In the genomic region with DNA sequence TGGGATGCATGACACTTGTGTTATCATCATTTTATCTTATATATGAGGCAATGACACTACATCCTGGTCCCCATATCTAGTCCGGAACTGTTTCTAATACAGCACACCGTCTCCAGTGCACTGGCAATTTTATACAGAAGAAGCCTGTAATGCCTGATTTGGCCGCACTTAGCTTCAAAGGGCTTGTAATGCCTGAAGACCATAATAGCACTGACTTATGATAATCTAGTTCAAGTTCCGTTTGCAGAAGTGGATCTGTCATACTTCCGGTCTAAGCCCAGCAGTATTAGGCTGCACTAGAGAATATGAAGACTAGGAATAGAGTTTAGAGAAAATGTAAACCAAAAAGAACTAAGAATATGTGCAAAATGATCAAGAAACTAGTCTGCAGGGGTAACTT, we compare ENCODE assay signal across 7 cellular contexts. TPM values are rescaled to one million over a fixed set of nuclear protein-coding genes. Genes with fewer than 3 reads are reported as not detected.
DNase-seq lines count a peak whose midpoint lies in the region.

No MANE protein-coding gene starts in this region.

- no peaks in the 10 kb centered on the region for H3K27me3 ChIP-seq in skeletal muscle tissue (ENCODE audit: control insufficient read depth in 3 of 3, insufficient read depth in 3 of 3, low read length in 3 of 3)

- peak overlapping the region; percentile 82 to 99 (median 98) for H3K9ac ChIP-seq in skeletal muscle tissue (ENCODE audit: low read depth in 1 of 3, low read length in 3 of 3)

- peaks cover 13 to 18% (median 17%) of the 10 kb centered on the region in 3 donors for H3K4me1 ChIP-seq in skeletal muscle tissue (ENCODE audit: control insufficient read depth in 3 of 3, insufficient read depth in 3 of 3, low read length in 3 of 3)

- peaks cover 10% of the 10 kb centered on the region for H3K36me3 Mint-ChIP-seq in IgD-negative memory B cell
- peaks cover 23% of the 10 kb centered on the region for H3K36me3 Mint-ChIP-seq in activated CD4-positive, alpha-beta memory T cell treated with anti-CD3 and anti-CD28 coated beads for 36 hours

- peak; percentile 43 for DNase-seq in activated CD4-positive, alpha-beta memory T cell treated with anti-CD3 and anti-CD28 coated beads for 36 hours
- peak; percentile 48 for DNase-seq in glomerular endothelial cell (ENCODE audit: extremely low read depth, low read depth, low spot score)
- no peak for DNase-seq in SHP77 treated with DMSO at 0.1 percent for 48 hours (lab: John Stamatoyannopoulos, UW)
- DNase-seq in NCI-H128 (lab: John Stamatoyannopoulos, UW; ENCODE audit: unreplicated experiment), result no peak

- H3K9me3 ChIP-seq in skeletal muscle tissue (ENCODE audit: control insufficient read depth in 3 of 3, low read length in 3 of 3), result no peaks in the 10 kb centered on the region

- intact Hi-C loops in activated CD4-positive, alpha-beta memory T cell treated with anti-CD3 and anti-CD28 coated beads for 36 hours (cut with micrococcal nuclease), result loop anchor here (1.0 to 10.0 kb wide), 7 partner anchors 98 to 916 kb away; partner anchors contain the start of genes MINDY2 and RNF111

- peak overlapping the region; percentile 99 for H3K27ac ChIP-seq in skeletal muscle tissue (ENCODE audit: low read depth, low read length)

- POLR2A ChIA-PET in activated CD4-positive, alpha-beta memory T cell treated with anti-CD3 and anti-CD28 coated beads for 36 hours (lab: Charles Lee), result interaction anchor here (0.6 to 1.1 kb wide), 2 partner anchors 30 to 833 kb away, joined by 3 to 4 read pairs; partner anchors contain the start of gene GTF2A2

- H3K4me3 ChIP-seq in GM08714 (ENCODE audit: low read length) (peak overlapping the region; percentile 96), skeletal muscle tissue (ENCODE audit: low read length in 3 of 3) (peak overlapping the region; percentile 75 to 96 (median 92))

- CTCF ChIA-PET in activated CD4-positive, alpha-beta memory T cell treated with anti-CD3 and anti-CD28 coated beads for 36 hours (lab: Charles Lee), result interaction anchor here (0.9 kb wide), 1 partner anchor 155 kb away, joined by 3 read pairs; no protein-coding TSS in a partner anchor

- H3K9me3 Mint-ChIP-seq in IgD-negative memory B cell, result no peaks in the 10 kb centered on the region
- no peaks in the 10 kb centered on the region for H3K9me3 Mint-ChIP-seq in activated CD4-positive, alpha-beta memory T cell treated with anti-CD3 and anti-CD28 coated beads for 36 hours

- H3K36me3 ChIP-seq in skeletal muscle tissue (ENCODE audit: control insufficient read depth in 3 of 3, insufficient read depth in 3 of 3, low read length in 3 of 3), result peaks cover 0 to 5% (median 0%) of the 10 kb centered on the region in 3 donors

- no peaks in the 10 kb centered on the region for H3K27me3 Mint-ChIP-seq in IgD-negative memory B cell
- no peaks in the 10 kb centered on the region for H3K27me3 Mint-ChIP-seq in activated CD4-positive, alpha-beta memory T cell treated with anti-CD3 and anti-CD28 coated beads for 36 hours

- peaks cover 35 to 45% (median 42%) of the 10 kb centered on the region in 3 donors for H3K4me1 Mint-ChIP-seq in IgD-negative memory B cell
- peaks cover 49% of the 10 kb centered on the region for H3K4me1 Mint-ChIP-seq in activated CD4-positive, alpha-beta memory T cell treated with anti-CD3 and anti-CD28 coated beads for 36 hours (ENCODE audit: low read depth)

- H3K27ac Mint-ChIP-seq in IgD-negative memory B cell, result peak overlapping the region; percentile 94 to 99 (median 97)
- peak overlapping the region; percentile 93 for H3K27ac Mint-ChIP-seq in activated CD4-positive, alpha-beta memory T cell treated with anti-CD3 and anti-CD28 coated beads for 36 hours

- peak overlapping the region; percentile 96 to 98 (median 97) for H3K4me3 Mint-ChIP-seq in IgD-negative memory B cell
- H3K4me3 Mint-ChIP-seq in activated CD4-positive, alpha-beta memory T cell treated with anti-CD3 and anti-CD28 coated beads for 36 hours, result peak overlapping the region; percentile 90

RNA-seq across cellular contexts. Expression of gene BNIP2, which starts 1.3 kb away (rescaled TPM):
- 98.8 TPM for polyA plus RNA-seq in IgD-negative memory B cell
- 10 to 100 TPM; 55.2 to 58.0 TPM for total RNA-seq in activated CD4-positive, alpha-beta memory T cell treated with anti-CD3 and anti-CD28 coated beads for 36 hours
- total RNA-seq in glomerular endothelial cell (114 and 142 TPM in 2 replicates), skeletal muscle tissue (50.1 TPM)

RNA-seq across cellular contexts. Expression of gene GTF2A2, which starts 30.5 kb away (rescaled TPM):
- 127 TPM for polyA plus RNA-seq in IgD-negative memory B cell
- total RNA-seq in activated CD4-positive, alpha-beta memory T cell treated with anti-CD3 and anti-CD28 coated beads for 36 hours, result 100 to 1,000 TPM; 165 to 167 TPM
- total RNA-seq in glomerular endothelial cell (36.1 and 47.3 TPM in 2 replicates), skeletal muscle tissue (20.9 TPM)

Comparison
In these comparisons a context has a peak if more than half of its experiments do, and no peak if none do; other contexts are left out.
1. DNase-seq: peak in activated CD4-positive, alpha-beta memory T cell treated with anti-CD3 and anti-CD28 coated beads for 36 hours (single experiment) and glomerular endothelial cell (single experiment); none in SHP77 treated with DMSO at 0.1 percent for 48 hours (single experiment) and NCI-H128 (single experiment).